In the genomic region with DNA sequence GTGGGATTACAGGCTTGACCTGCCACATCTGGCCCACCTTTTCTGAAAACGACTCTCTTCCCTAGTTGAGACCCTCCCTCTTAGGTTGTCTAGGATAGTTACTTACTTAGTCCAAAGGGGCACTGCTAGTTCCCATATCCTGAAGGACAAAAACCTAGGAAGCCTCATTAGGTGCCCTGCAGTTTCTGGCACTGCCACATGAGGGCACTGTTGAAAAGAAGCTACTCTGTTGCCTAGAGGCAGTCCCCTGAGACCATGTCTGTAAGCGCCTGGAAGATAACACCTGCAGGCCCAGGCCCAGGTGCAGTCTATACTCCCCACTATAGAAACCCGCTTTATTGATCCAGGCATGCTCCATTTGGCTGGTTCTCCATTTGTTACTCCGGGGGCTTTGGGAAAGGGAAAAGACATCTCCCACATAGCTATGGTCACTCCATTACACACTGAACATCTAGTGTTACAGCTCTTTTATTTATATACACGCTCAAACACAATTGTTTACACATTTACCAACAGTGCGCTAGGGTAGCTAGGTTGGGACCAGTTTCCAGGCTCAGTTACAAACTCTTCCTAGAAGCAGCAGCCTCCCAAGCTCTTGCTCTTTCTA, we compare ENCODE assay signal across 8 cellular contexts.
DNase-seq lines count a peak whose midpoint lies in the region; ATAC-seq and TF ChIP-seq lines count a peak whose summit lies in the region.

No MANE protein-coding gene starts in this region.

- no peaks in the 10 kb centered on the region for H3K4me1 ChIP-seq in CD8-positive, alpha-beta T cell (ENCODE audit: insufficient read depth, low read length)
- no peaks in the 10 kb centered on the region for H3K4me1 ChIP-seq in spleen
- no peaks in the 10 kb centered on the region for H3K4me1 ChIP-seq in thyroid gland

- no peak overlapping the region for H3K27ac ChIP-seq in CD8-positive, alpha-beta T cell (ENCODE audit: low read depth, low read length)
- H3K27ac ChIP-seq in RWPE1 (no peak overlapping the region), spleen (no peak overlapping the region), thyroid gland (no peak overlapping the region)

- H3K36me3 ChIP-seq in CD8-positive, alpha-beta T cell (ENCODE audit: insufficient read depth, low read length), result no peaks in the 10 kb centered on the region
- H3K36me3 ChIP-seq in spleen (no peaks in the 10 kb centered on the region), thyroid gland (no peaks in the 10 kb centered on the region)

- peaks cover 7% of the 10 kb centered on the region for H3K27me3 Mint-ChIP-seq in CD8-positive, alpha-beta T cell (ENCODE audit: low read depth)
- H3K27me3 Mint-ChIP-seq in stimulated activated memory B cell treated with anti-CD40 and anti-IgM and Interleukin-4, amounts not matched to agents 10 μg/mL and 1 μg/mL and 100 μg/mL, for 72 hours, result peaks cover 43% of the 10 kb centered on the region

- H3K9me3 ChIP-seq in CD8-positive, alpha-beta T cell (ENCODE audit: low read length), result peaks cover 4% of the 10 kb centered on the region
- peaks cover 0 to 11% (median 10%) of the 10 kb centered on the region in 8 donors for H3K9me3 ChIP-seq in spleen
- no peaks in the 10 kb centered on the region for H3K9me3 ChIP-seq in thyroid gland

- CTCF ChIA-PET in CD8-positive, alpha-beta T cell (lab: Charles Lee), result interaction anchor here (0.8 to 1.4 kb wide), 3 partner anchors 73 to 302 kb away, joined by 3 to 5 read pairs (median 3); a partner anchor contains a TSS
- CTCF ChIA-PET in HEK293T (lab: Yijun Ruan, JAX) (interaction anchor here (0.6 to 2.0 kb wide), 8 partner anchors 10 to 300 kb away, joined by 3 to 17 read pairs (median 4); no protein-coding TSS in a partner anchor), RWPE1 (lab: Yijun Ruan, JAX) (interaction anchor here (0.5 to 1.8 kb wide), 31 partner anchors 9 to 810 kb away, joined by 3 to 20 read pairs (median 4); a partner anchor contains a TSS)

- H3K9me3 Mint-ChIP-seq in CD8-positive, alpha-beta T cell, result peaks cover 7% of the 10 kb centered on the region
- no peaks in the 10 kb centered on the region for H3K9me3 Mint-ChIP-seq in stimulated activated memory B cell treated with anti-CD40 and anti-IgM and Interleukin-4, amounts not matched to agents 10 μg/mL and 1 μg/mL and 100 μg/mL, for 72 hours

- no peaks in the 10 kb centered on the region for H3K27me3 ChIP-seq in CD8-positive, alpha-beta T cell (ENCODE audit: insufficient read depth, low read length)
- no peaks in the 10 kb centered on the region for H3K27me3 ChIP-seq in spleen (replicated peaks in 1 of 7)
- H3K27me3 ChIP-seq in thyroid gland, result no peaks in the 10 kb centered on the region

- H3K4me1 Mint-ChIP-seq in CD8-positive, alpha-beta T cell (ENCODE audit: low read depth), result no peaks in the 10 kb centered on the region
- H3K4me1 Mint-ChIP-seq in stimulated activated memory B cell treated with anti-CD40 and anti-IgM and Interleukin-4, amounts not matched to agents 10 μg/mL and 1 μg/mL and 100 μg/mL, for 72 hours, result peaks cover 5% of the 10 kb centered on the region

- H3K4me3 Mint-ChIP-seq in CD8-positive, alpha-beta T cell, result no peak overlapping the region
- no peak overlapping the region for H3K4me3 Mint-ChIP-seq in stimulated activated memory B cell treated with anti-CD40 and anti-IgM and Interleukin-4, amounts not matched to agents 10 μg/mL and 1 μg/mL and 100 μg/mL, for 72 hours

- 62 to 86% (median 67%) methylated on average over 6 of the region's 6 CpGs for WGBS in spleen, 5 donors
- 69 to 70% methylated on average over 6 of the region's 6 CpGs for WGBS in thyroid gland, 2 donors
- WGBS in lower leg skin, 2 donors, result 76 to 86% methylated on average over 6 of the region's 6 CpGs

- H3K27ac Mint-ChIP-seq in CD8-positive, alpha-beta T cell, result no peak overlapping the region
- no peak overlapping the region for H3K27ac Mint-ChIP-seq in stimulated activated memory B cell treated with anti-CD40 and anti-IgM and Interleukin-4, amounts not matched to agents 10 μg/mL and 1 μg/mL and 100 μg/mL, for 72 hours

- no peaks in the 10 kb centered on the region for H3K36me3 Mint-ChIP-seq in CD8-positive, alpha-beta T cell
- no peaks in the 10 kb centered on the region for H3K36me3 Mint-ChIP-seq in stimulated activated memory B cell treated with anti-CD40 and anti-IgM and Interleukin-4, amounts not matched to agents 10 μg/mL and 1 μg/mL and 100 μg/mL, for 72 hours

- ATAC-seq in CD8-positive, alpha-beta T cell, result no peak
- ATAC-seq in stimulated activated memory B cell treated with anti-CD40 and anti-IgM and Interleukin-4, amounts not matched to agents 10 μg/mL and 1 μg/mL and 100 μg/mL, for 72 hours, result no peak

- peak; percentile 32 for TF ChIP-seq CTCF in CD8-positive, alpha-beta T cell (IDR thresholded peaks at IDR 0.05)
- TF ChIP-seq CTCF in RWPE1 (conservative IDR thresholded peaks at IDR 0.05; ENCODE audit: low read depth) (peak; percentile 73), fibroblast of villous mesenchyme (IDR thresholded peaks at IDR 0.05; ENCODE audit: insufficient read depth, low read depth, low read length) (peak; percentile 65), spleen (IDR thresholded peaks at IDR 0.05 in 8 of 11, conservative IDR thresholded peaks at IDR 0.05 in 3 of 11) (peak in 9 of 11 experiments; percentile 17 to 68 (median 53)), thyroid gland (IDR thresholded peaks at IDR 0.05) (peak in 2 of 6 experiments; percentile 15 to 38), lower leg skin (IDR thresholded peaks at IDR 0.05) (no peak)

- TF ChIP-seq POLR2A in spleen (IDR thresholded peaks at IDR 0.05) (no peak), thyroid gland (IDR thresholded peaks at IDR 0.05) (no peak), lower leg skin (IDR thresholded peaks at IDR 0.05) (no peak)

- H3K4me3 ChIP-seq in CD8-positive, alpha-beta T cell (ENCODE audit: low read depth, low read length), result no peak overlapping the region
- H3K4me3 ChIP-seq in fibroblast of villous mesenchyme (ENCODE audit: low read depth, low read length), result no peak overlapping the region
- H3K4me3 ChIP-seq in spleen, result no peak overlapping the region
- H3K4me3 ChIP-seq in thyroid gland (replicated peaks in 1 of 3), result no peak overlapping the region
- no peak overlapping the region for H3K4me3 ChIP-seq in lower leg skin (ENCODE audit: low read depth, poor library complexity, severe bottlenecking)

- POLR2A ChIA-PET in CD8-positive, alpha-beta T cell (lab: Charles Lee), result no interaction called here
- POLR2A ChIA-PET in HEK293T (lab: Yijun Ruan, JAX) (no interaction called here), RWPE1 (lab: Yijun Ruan, JAX; ENCODE audit: low non-redundant PET) (no interaction called here)

- peak in 1 of 7 experiments; percentile 20 for DNase-seq in CD8-positive, alpha-beta T cell
- DNase-seq in HEK293T (ENCODE audit: extremely low spot score) (peak; percentile 43), RWPE1 (ENCODE audit: low spot score) (no peak), fibroblast of villous mesenchyme (ENCODE audit: low read depth) (peak; percentile 17), spleen (no peak), thyroid gland (no peak), lower leg skin (ENCODE audit: low spot score in 2 of 2) (no peak)

- intact Hi-C loops in CD8-positive, alpha-beta T cell (cut with DNase I, micrococcal nuclease), result loop anchor here in 1 of 2 experiments (1.0 kb wide), 1 partner anchor 172 kb away; no protein-coding TSS in a partner anchor
- intact Hi-C loops in spleen (cut with DNase I; ENCODE audit: low total_unique reads), result no loop called here
- intact Hi-C loops in thyroid gland (cut with DNase I), result no loop called here
- intact Hi-C loops in lower leg skin (cut with DNase I; ENCODE audit: low total_unique reads), result no loop called here

TF ChIP-seq in HEK293T, 16 proteins besides CTCF, POLR2A, EP300 and RAD21:
- TF ChIP-seq BHLHE40 (IDR thresholded peaks at IDR 0.05; ENCODE audit: borderline replicate concordance) (no peak), FOXM1 (IDR thresholded peaks at IDR 0.05; ENCODE audit: borderline replicate concordance) (no peak), SUZ12 (IDR thresholded peaks at IDR 0.05) (no peak), TARDBP (IDR thresholded peaks at IDR 0.05) (no peak), CTBP1 (IDR thresholded peaks at IDR 0.05; ENCODE audit: borderline replicate concordance) (no peak), FOXA1 (IDR thresholded peaks at IDR 0.05) (no peak), ZNF384 (IDR thresholded peaks at IDR 0.05) (no peak), SP1 (IDR thresholded peaks at IDR 0.05) (no peak), L3MBTL2 (conservative IDR thresholded peaks at IDR 0.05) (no peak), ARNT (IDR thresholded peaks at IDR 0.05) (no peak), FOXK2 (IDR thresholded peaks at IDR 0.05) (no peak), NFRKB (IDR thresholded peaks at IDR 0.05) (no peak), HDGF (IDR thresholded peaks at IDR 0.05; ENCODE audit: borderline replicate concordance) (no peak), ELF4 (IDR thresholded peaks at IDR 0.05) (no peak), LEF1 (IDR thresholded peaks at IDR 0.05; ENCODE audit: borderline replicate concordance) (no peak)
- TF ChIP-seq, protein P1, sequence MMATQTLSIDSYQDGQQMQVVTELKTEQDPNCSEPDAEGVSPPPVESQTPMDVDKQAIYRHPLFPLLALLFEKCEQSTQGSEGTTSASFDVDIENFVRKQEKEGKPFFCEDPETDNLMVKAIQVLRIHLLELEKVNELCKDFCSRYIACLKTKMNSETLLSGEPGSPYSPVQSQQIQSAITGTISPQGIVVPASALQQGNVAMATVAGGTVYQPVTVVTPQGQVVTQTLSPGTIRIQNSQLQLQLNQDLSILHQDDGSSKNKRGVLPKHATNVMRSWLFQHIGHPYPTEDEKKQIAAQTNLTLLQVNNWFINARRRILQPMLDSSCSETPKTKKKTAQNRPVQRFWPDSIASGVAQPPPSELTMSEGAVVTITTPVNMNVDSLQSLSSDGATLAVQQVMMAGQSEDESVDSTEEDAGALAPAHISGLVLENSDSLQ (IDR thresholded peaks at IDR 0.05), result no peak

Comparison
In these comparisons a context has a peak if more than half of its experiments do, and no peak if none do; other contexts are left out.
1. DNase-seq: peak in HEK293T (single experiment) and fibroblast of villous mesenchyme (single experiment); none in RWPE1 (single experiment), spleen (single experiment), thyroid gland (0 of 2) and lower leg skin (0 of 2).
2. CTCF ChIP-seq: peak in CD8-positive, alpha-beta T cell (single experiment), RWPE1 (single experiment), fibroblast of villous mesenchyme (single experiment) and spleen (9 of 11); none in lower leg skin (0 of 3).